In genomic region chr1:224435318-224435763, GRCh38 we compare ENCODE assay signal across 8 cellular contexts. TPM values are rescaled to one million over a fixed set of nuclear protein-coding genes. Genes with fewer than 3 reads are reported as not detected.
A peak's percentile ranks its signal among the peaks of the same experiment; 100 is the strongest.
DNase-seq lines count a peak whose midpoint lies in the region; ATAC-seq, FAIRE-seq and TF ChIP-seq lines count a peak whose summit lies in the region.

No MANE protein-coding gene starts in this region.

- FAIRE-seq in GM12892 (lab: Jason Lieb, UNC): peak; percentile 17

- intact Hi-C loops in A673 (cut with micrococcal nuclease; ENCODE audit: unreplicated experiment): no loop called here
- intact Hi-C loops in thyroid gland (cut with DNase I): no loop called here

- ATAC-seq in HG03064 (IDR thresholded peaks at IDR 0.05; ENCODE audit: low read depth, unreplicated experiment) (peak; percentile 6), RWPE2 (ENCODE audit: low read depth) (peak; percentile 21)

- WGBS in thyroid gland, 2 donors: 3 to 7% methylated on average over 4 of the region's 4 CpGs

- POLR2A ChIA-PET in A673 (lab: Charles Lee; ENCODE audit: low non-redundant PET): no interaction called here

- peaks cover 7% of the 10 kb centered on the region for H3K36me3 ChIP-seq in A673 (ENCODE audit: insufficient read depth, low read length, poor library complexity, severe bottlenecking)
- H3K36me3 ChIP-seq in RWPE2 (ENCODE audit: low read depth): peaks cover 17% of the 10 kb centered on the region
- H3K36me3 ChIP-seq in thyroid gland: no peaks in the 10 kb centered on the region

- DNase-seq in A673 (ENCODE audit: low spot score): peak; percentile 36
- no peak for DNase-seq in GM12892 (ENCODE audit: insufficient read length)
- DNase-seq in RWPE2 (ENCODE audit: low spot score): no peak
- peak; percentile 28 for DNase-seq in dermis blood vessel endothelial cell
- DNase-seq in lung microvascular endothelial cell (ENCODE audit: low read depth in 2 of 2): peak; percentile 11 to 34
- DNase-seq in thyroid gland: peak in 1 of 2 donors; percentile 22
- no peak for DNase-seq in activated CD8-positive, alpha-beta memory T cell treated with anti-CD3 and anti-CD28 coated beads for 24 hours

- no peak for TF ChIP-seq POLR2A in GM12892 (IDR thresholded peaks at IDR 0.05; ENCODE audit: low read depth, low read length)
- TF ChIP-seq POLR2A in thyroid gland (IDR thresholded peaks at IDR 0.05): no peak

- CTCF ChIA-PET in A673 (lab: Charles Lee): no interaction called here

- peak overlapping the region; percentile 75 for H3K4me3 ChIP-seq in A673 (ENCODE audit: low read depth, low read length, poor library complexity, severe bottlenecking)
- H3K4me3 ChIP-seq in RWPE2 (ENCODE audit: severe bottlenecking): peak overlapping the region; percentile 57
- peak overlapping the region; percentile 95 to 100 (median 99) for H3K4me3 ChIP-seq in thyroid gland (replicated peaks in 1 of 3)

- TF ChIP-seq CTCF in A673 (conservative IDR thresholded peaks at IDR 0.05; ENCODE audit: low read depth, low read length): no peak
- no peak for TF ChIP-seq CTCF in RWPE2 (IDR thresholded peaks at IDR 0.05; ENCODE audit: poor library complexity, severe bottlenecking)
- no peak for TF ChIP-seq CTCF in thyroid gland (IDR thresholded peaks at IDR 0.05)

- H3K4me1 ChIP-seq in A673 (ENCODE audit: insufficient read depth, low read length, poor library complexity, severe bottlenecking) (peaks cover 31% of the 10 kb centered on the region), RWPE2 (ENCODE audit: insufficient read depth, poor library complexity, severe bottlenecking) (peaks cover 16% of the 10 kb centered on the region), thyroid gland (peaks cover 29 to 30% of the 10 kb centered on the region in 2 donors)

- H3K27me3 ChIP-seq in A673 (replicated peaks; ENCODE audit: insufficient read depth, low read depth, low read length, poor library complexity) (no peaks in the 10 kb centered on the region), RWPE2 (ENCODE audit: insufficient read depth, poor library complexity, severe bottlenecking) (no peaks in the 10 kb centered on the region), thyroid gland (no peaks in the 10 kb centered on the region)

- H3K27ac ChIP-seq in A673 (ENCODE audit: low read depth, low read length, poor library complexity, severe bottlenecking): peak overlapping the region; percentile 83
- H3K27ac ChIP-seq in RWPE2 (ENCODE audit: poor library complexity, severe bottlenecking): peak overlapping the region; percentile 62
- H3K27ac ChIP-seq in thyroid gland: peak overlapping the region; percentile 98 to 100 (median 99)

- no peaks in the 10 kb centered on the region for H3K9me3 ChIP-seq in A673 (ENCODE audit: low read depth, low read length, poor library complexity, severe bottlenecking)
- no peaks in the 10 kb centered on the region for H3K9me3 ChIP-seq in RWPE2 (ENCODE audit: severe bottlenecking)
- no peaks in the 10 kb centered on the region for H3K9me3 ChIP-seq in thyroid gland

- BruUV-seq in A673 (replicated peaks; lab: Mats Ljungman, UMichigan): TSS peak; percentile 58

RNA-seq across cellular contexts. Expression of gene WDR26, which starts 0.7 kb away (rescaled TPM):
- total RNA-seq in A673 (2021) (73.5 TPM in 2 replicates), dermis blood vessel endothelial cell (70.3 and 140 TPM in 2 replicates), lung microvascular endothelial cell (51.4 and 61.7 TPM in 2 replicates), thyroid gland (100 to 1,000 TPM in 1 of 4 donors, 10 to 100 TPM in 3; 72.8 to 116 (median 89.2) TPM)
- 50.6 TPM for polyA plus RNA-seq in GM12892 (2012; ENCODE audit: missing spikeins)

Comparison
In these comparisons a context has a peak if more than half of its experiments do, and no peak if none do; other contexts are left out.
1. DNase-seq: peak in A673 (single experiment), dermis blood vessel endothelial cell (single experiment) and lung microvascular endothelial cell (2 of 2); none in GM12892 (single experiment), RWPE2 (single experiment) and activated CD8-positive, alpha-beta memory T cell treated with anti-CD3 and anti-CD28 coated beads for 24 hours (single experiment).
2. Peak in every context shown above with its lines, with median percentiles within 50 percentile points of each other: H3K27ac ChIP-seq and H3K4me3 ChIP-seq.